In the genomic region with DNA sequence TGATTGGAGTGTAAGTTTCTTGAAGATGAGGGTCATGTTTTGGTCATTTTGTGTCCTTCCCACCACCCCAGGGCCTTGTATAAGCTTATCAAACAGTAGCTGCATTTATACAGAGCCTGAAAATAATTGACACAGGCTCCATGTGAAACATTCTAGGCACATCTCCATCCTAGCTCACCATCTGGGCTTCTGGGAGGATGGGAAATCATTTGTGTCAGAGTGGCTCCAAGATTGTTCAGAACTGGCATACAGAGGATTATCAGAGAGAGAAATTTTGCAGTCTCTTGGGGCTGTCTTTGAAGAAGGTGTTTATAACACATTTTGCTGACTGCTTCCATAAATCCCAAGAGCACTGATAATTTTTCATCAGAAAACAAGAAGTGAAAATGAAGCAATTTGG, we compare ENCODE assay signal across 28 cellular contexts.
A peak's percentile ranks its signal among the peaks of the same experiment; 100 is the strongest.
DNase-seq lines count a peak whose midpoint lies in the region; ATAC-seq and FAIRE-seq lines count a peak whose summit lies in the region.
"Had no signal": no experiment of that assay in that cellular context is flagged by ENCODE, and none has a peak within 500 bp of the region (broad histone marks: within the 10 kb centered on the region; RNA-seq: fewer than 3 reads in every experiment).

No MANE protein-coding gene starts in this region.

- no peak for DNase-seq in HTR-8/SVneo (ENCODE audit: insufficient read length, low spot score)
- DNase-seq in cerebellar cortex (ENCODE audit: low spot score): peak; percentile 79
- DNase-seq in medulla oblongata (ENCODE audit: extremely low spot score): peak; percentile 38
- DNase-seq in substantia nigra (lab: John Stamatoyannopoulos, UW): peak in 2 of 49 donors; percentile 19 to 28
- no peak for DNase-seq in COLO829 (ENCODE audit: low spot score)
- DNase-seq in CD1c-positive myeloid dendritic cell (ENCODE audit: extremely low spot score): no peak
- DNase-seq: activated CD4-positive, alpha-beta T cell treated with anti-CD3 and anti-CD28 coated beads, Interleukin-2, amount 50 U/mL, for 48 hours; activated naive CD4-positive, alpha-beta T cell; CD4-positive, alpha-beta memory T cell; cerebellar nuclear complex; gastrocnemius medialis; KG1; mesenchymal stem cell; NCI-H2029 treated with DMSO at 0.1 percent for 48 hours; NCI-H526 treated with DMSO at 0.1 percent for 48 hours; NK-92 treated with Interleukin-12 subunit alpha and Interleukin-12 subunit beta, amount 100 ng/mL, for 24 hours; PC-9; SK-N-SH; stimulated activated CD4-positive, alpha-beta T cell treated with anti-CD3 and anti-CD28 coated beads, Interleukin-4, amount 100 ng/mL, for 1 hour; stomach; T-helper 17 cell had no signal

- FAIRE-seq in HTR-8/SVneo (lab: Jason Lieb, UNC): peak; percentile 58
- FAIRE-seq: endothelial cell of umbilical vein, GM18507 had no signal

- no peak for ATAC-seq in GM18511 (IDR thresholded peaks at IDR 0.05; ENCODE audit: unreplicated experiment)
- ATAC-seq: activated CD4-positive, CD25-positive, alpha-beta regulatory T cell treated with anti-CD3 and anti-CD28 coated beads, Interleukin-2, amount 50 U/mL, for 24 hours; gastrocnemius medialis; left lobe of liver; T-helper 17 cell had no signal

- H3K27ac ChIP-seq in substantia nigra (ENCODE audit: low read depth, low read length, poor library complexity, severe bottlenecking): peak overlapping the region; percentile 39
- H3K27ac ChIP-seq: gastrocnemius medialis, hepatocyte, PC-9, prostate gland, stomach had no signal

Comparison
In these comparisons a context has a peak if more than half of its experiments do, and no peak if none do; other contexts are left out.
1. DNase-seq: peak in cerebellar cortex (single experiment) and medulla oblongata (single experiment); none in HTR-8/SVneo (single experiment), COLO829 (single experiment) and CD1c-positive myeloid dendritic cell (single experiment).